1 cellular context compared by ENCODE assay signal in the genomic region with DNA sequence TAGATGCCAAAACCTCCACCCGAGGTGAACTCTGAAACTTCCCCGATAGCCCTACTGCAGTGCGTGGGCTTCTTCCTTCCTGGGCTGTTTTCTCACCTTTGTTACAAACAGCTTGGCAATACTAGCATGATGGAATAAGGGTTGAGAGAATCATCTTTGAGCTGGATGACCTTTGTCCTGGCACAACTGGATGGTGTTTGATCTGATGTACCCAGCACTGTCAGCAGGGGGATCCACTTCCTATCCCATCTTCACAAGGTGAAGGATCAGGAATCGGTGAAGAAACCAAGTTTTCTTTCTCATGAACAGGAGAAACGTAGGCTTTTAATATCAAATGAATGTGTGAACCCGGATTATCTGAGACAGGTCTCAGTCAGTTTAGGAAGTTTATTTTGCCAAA.
TF ChIP-seq lines count a peak whose summit lies in the region.

No MANE protein-coding gene starts in this region.

TF ChIP-seq in SK-N-SH, 30 proteins besides CTCF, POLR2A, EP300 and RAD21 (continued from another document):
- TF ChIP-seq, protein P1, sequence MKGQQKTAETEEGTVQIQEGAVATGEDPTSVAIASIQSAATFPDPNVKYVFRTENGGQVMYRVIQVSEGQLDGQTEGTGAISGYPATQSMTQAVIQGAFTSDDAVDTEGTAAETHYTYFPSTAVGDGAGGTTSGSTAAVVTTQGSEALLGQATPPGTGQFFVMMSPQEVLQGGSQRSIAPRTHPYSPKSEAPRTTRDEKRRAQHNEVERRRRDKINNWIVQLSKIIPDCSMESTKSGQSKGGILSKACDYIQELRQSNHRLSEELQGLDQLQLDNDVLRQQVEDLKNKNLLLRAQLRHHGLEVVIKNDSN (IDR thresholded peaks at IDR 0.05; ENCODE audit: borderline replicate concordance, low read depth): no peak
- TF ChIP-seq YY1 (IDR thresholded peaks at IDR 0.05; ENCODE audit: low read depth) (no peak), EZH2phosphoT487 (IDR thresholded peaks at IDR 0.05; ENCODE audit: borderline replicate concordance, low read depth) (no peak)
